ENCODE assay signal across 1 cellular context in genomic region chr3:129116482-129116946, GRCh38.
A peak's percentile ranks its signal among the peaks of the same experiment; 100 is the strongest.
TF ChIP-seq lines count a peak whose summit lies in the region.

No MANE protein-coding gene starts in this region.

TF ChIP-seq in K562, 482 proteins besides CTCF, POLR2A, EP300 and RAD21 (continued from another document and continues in another):
- no peak for TF ChIP-seq ELK1 (CRISPR knock-in tag; IDR thresholded peaks at IDR 0.05)
- TF ChIP-seq SMAD1 (IDR thresholded peaks at IDR 0.05; ENCODE audit: low read depth, low read length, partially characterized antibody): no peak
- peak; percentile 26; the same call in 1 of the 2 replicates for TF ChIP-seq TEAD4 (IDR thresholded peaks at IDR 0.05; ENCODE audit: low read length)
- TF ChIP-seq TEAD4 (CRISPR knock-in tag; IDR thresholded peaks at IDR 0.05; ENCODE audit: borderline replicate concordance): no peak
- TF ChIP-seq MAZ (CRISPR knock-in tag; conservative IDR thresholded peaks at IDR 0.05 in 1 of 2, IDR thresholded peaks at IDR 0.05 in 1 of 2): 0 out of 4 replicates have a peak, but pooled peaks of 1 of the 2 experiments have one; percentile 11
- TF ChIP-seq TFE3 (CRISPR knock-in tag; IDR thresholded peaks at IDR 0.05): no peak
- peak; percentile 11; the same call in 1 of the 2 replicates for TF ChIP-seq DPF2 (IDR thresholded peaks at IDR 0.05)
- no peak for TF ChIP-seq IRF1 (CRISPR knock-in tag; IDR thresholded peaks at IDR 0.05; ENCODE audit: borderline replicate concordance)
- no peak for TF ChIP-seq PBX2 (CRISPR knock-in tag; IDR thresholded peaks at IDR 0.05; ENCODE audit: low read depth)
- no peak for TF ChIP-seq PBX2 (tag; conservative IDR thresholded peaks at IDR 0.05; ENCODE audit: low read depth)
- no peak for TF ChIP-seq XRCC4 (IDR thresholded peaks at IDR 0.05; ENCODE audit: extremely low read depth, insufficient read depth, insufficient read length)
- peak; percentile 21; the same call in 1 of the 2 replicates for TF ChIP-seq NCOR1 (IDR thresholded peaks at IDR 0.05)
- TF ChIP-seq HMGXB4 (CRISPR knock-in tag; IDR thresholded peaks at IDR 0.05): no peak
- TF ChIP-seq FOXM1 (IDR thresholded peaks at IDR 0.05; ENCODE audit: low read depth): peak; percentile 29; the same call in 1 of the 2 replicates
- no peak for TF ChIP-seq FOXM1 (CRISPR knock-in tag; IDR thresholded peaks at IDR 0.05; ENCODE audit: low read depth)
- TF ChIP-seq ELF2 (CRISPR knock-in tag; IDR thresholded peaks at IDR 0.05): no peak
- no peak for TF ChIP-seq HMG20A (CRISPR knock-in tag; conservative IDR thresholded peaks at IDR 0.05)
- no peak for TF ChIP-seq RBM17 (IDR thresholded peaks at IDR 0.05; ENCODE audit: borderline replicate concordance, low read depth, low read length)
- no peak for TF ChIP-seq PML (IDR thresholded peaks at IDR 0.05; ENCODE audit: low read length)
- no peak for TF ChIP-seq ZNF589 (CRISPR knock-in tag; IDR thresholded peaks at IDR 0.05; ENCODE audit: low read depth)
- TF ChIP-seq KLF1 (tag; IDR thresholded peaks at IDR 0.05): no peak
- TF ChIP-seq MITF (IDR thresholded peaks at IDR 0.05): no peak
- TF ChIP-seq POLR2AphosphoS5 (IDR thresholded peaks at IDR 0.05; ENCODE audit: control insufficient read depth, insufficient read depth, low read depth, low read length): no peak
- peak; percentile 86 to 91 for TF ChIP-seq KDM1A (IDR thresholded peaks at IDR 0.05)
- TF ChIP-seq ZNF57 (CRISPR knock-in tag; IDR thresholded peaks at IDR 0.05): no peak
- 0 out of 2 replicates have a peak, but pooled peaks have one; percentile 7 for TF ChIP-seq LEF1 (IDR thresholded peaks at IDR 0.05)
- no peak for TF ChIP-seq C11orf30 (IDR thresholded peaks at IDR 0.05; ENCODE audit: low read depth)
- no peak for TF ChIP-seq ZNF140 (CRISPR knock-in tag; IDR thresholded peaks at IDR 0.05)
- no peak for TF ChIP-seq U2AF1 (optimal IDR thresholded peaks at IDR 0.05; ENCODE audit: low read depth, low read length)
- TF ChIP-seq ZNF146 (CRISPR knock-in tag; IDR thresholded peaks at IDR 0.05; ENCODE audit: unreplicated experiment): no peak
- TF ChIP-seq HDAC3 (IDR thresholded peaks at IDR 0.05; ENCODE audit: borderline replicate concordance, partially characterized antibody): no peak
- TF ChIP-seq CHCHD3 (CRISPR knock-in tag; IDR thresholded peaks at IDR 0.05): no peak
- TF ChIP-seq ZNF445 (CRISPR knock-in tag; IDR thresholded peaks at IDR 0.05; ENCODE audit: low read depth): no peak
- no peak for TF ChIP-seq ZBTB8A (IDR thresholded peaks at IDR 0.05; ENCODE audit: partially characterized antibody)
- TF ChIP-seq ZNF12 (CRISPR knock-in tag; IDR thresholded peaks at IDR 0.05): no peak
- no peak for TF ChIP-seq WHSC1 (IDR thresholded peaks at IDR 0.05; ENCODE audit: low read length)
- TF ChIP-seq HIVEP1 (CRISPR knock-in tag; IDR thresholded peaks at IDR 0.05): no peak
- TF ChIP-seq POLR2H (tag; IDR thresholded peaks at IDR 0.05; ENCODE audit: low read depth): no peak
- TF ChIP-seq PTBP1 (IDR thresholded peaks at IDR 0.05; ENCODE audit: low read depth, low read length): no peak
- TF ChIP-seq CBFA2T3 (IDR thresholded peaks at IDR 0.05): peak; percentile 73
- no peak for TF ChIP-seq ZNF197 (CRISPR knock-in tag; IDR thresholded peaks at IDR 0.05; ENCODE audit: low read depth)
- TF ChIP-seq ARID2 (IDR thresholded peaks at IDR 0.05): no peak
- TF ChIP-seq ZBTB17 (CRISPR knock-in tag; IDR thresholded peaks at IDR 0.05): no peak
- peak; percentile 27; the same call in 1 of the 2 replicates for TF ChIP-seq ARID1B (IDR thresholded peaks at IDR 0.05)
- peak in 1 of 2 experiments; percentile 65; a peak in 2 of 4 replicates for TF ChIP-seq HDAC1 (IDR thresholded peaks at IDR 0.05)
- no peak for TF ChIP-seq MED1 (CRISPR knock-in tag; IDR thresholded peaks at IDR 0.05; ENCODE audit: borderline replicate concordance)
- TF ChIP-seq ZNF76 (CRISPR knock-in tag; IDR thresholded peaks at IDR 0.05; ENCODE audit: borderline replicate concordance): no peak
- TF ChIP-seq TCF15 (CRISPR knock-in tag; IDR thresholded peaks at IDR 0.05): no peak
- TF ChIP-seq ELF1 (tag; IDR thresholded peaks at IDR 0.05): no peak
- no peak for TF ChIP-seq BRD4 (IDR thresholded peaks at IDR 0.05)
- TF ChIP-seq RCOR1 (IDR thresholded peaks at IDR 0.05; ENCODE audit: borderline replicate concordance in 1 of 2, low read depth in 2 of 2, low read length in 2 of 2): peak; percentile 67 to 96; a peak in 3 of 4 replicates
- no peak for TF ChIP-seq SP1 (CRISPR knock-in tag; IDR thresholded peaks at IDR 0.05)
- TF ChIP-seq TAL1 (IDR thresholded peaks at IDR 0.05): peak; percentile 56
- no peak for TF ChIP-seq ZKSCAN8 (CRISPR knock-in tag; IDR thresholded peaks at IDR 0.05)
- no peak for TF ChIP-seq ZNF318 (IDR thresholded peaks at IDR 0.05; ENCODE audit: borderline replicate concordance in 1 of 2, low read depth in 1 of 2)
